Comparison of ENCODE assay signal across 10 cellular contexts in genomic region chr22:39472570-39473556, GRCh38. TPM values are rescaled to one million over a fixed set of nuclear protein-coding genes. Genes with fewer than 3 reads are reported as not detected.
DNase-seq lines count a peak whose midpoint lies in the region; ATAC-seq, FAIRE-seq and TF ChIP-seq lines count a peak whose summit lies in the region.
"Had no signal": no experiment of that assay in that cellular context is flagged by ENCODE, and none has a peak within 500 bp of the region (broad histone marks: within the 10 kb centered on the region; RNA-seq: fewer than 3 reads in every experiment).

No MANE protein-coding gene starts in this region.

- H3K27me3 ChIP-seq in layer of hippocampus (ENCODE audit: control insufficient read depth, insufficient read depth, low read length) = no peaks in the 10 kb centered on the region
- H3K27me3 ChIP-seq: SJCRH30 had no signal

- no peaks in the 10 kb centered on the region for H3K9me3 ChIP-seq in T-helper 17 cell (ENCODE audit: control insufficient read depth, low read length, poor library complexity, severe bottlenecking)
- H3K9me3 ChIP-seq: SJCRH30 had no signal

- peaks cover 2% of the 10 kb centered on the region for H3K36me3 Mint-ChIP-seq in activated CD8-positive, alpha-beta T cell treated with anti-CD3 and anti-CD28 coated beads, Interleukin-2, amount 10 ng/mL, durations not matched to agents 7 days and 5 days (ENCODE audit: low read depth)
- no peaks in the 10 kb centered on the region for H3K36me3 Mint-ChIP-seq in activated CD8-positive, alpha-beta T cell treated with anti-CD3 and anti-CD28 coated beads for 36 hours (ENCODE audit: low read depth)
- no peaks in the 10 kb centered on the region for H3K36me3 Mint-ChIP-seq in T-helper 17 cell (ENCODE audit: low read depth)
- H3K36me3 Mint-ChIP-seq in type B pancreatic cell = no peaks in the 10 kb centered on the region
- no peaks in the 10 kb centered on the region for H3K36me3 Mint-ChIP-seq in activated CD4-positive, alpha-beta memory T cell treated with anti-CD3 and anti-CD28 coated beads for 36 hours

- no peak for DNase-seq in activated CD8-positive, alpha-beta T cell treated with anti-CD3 and anti-CD28 coated beads, Interleukin-2, amount 10 ng/mL, durations not matched to agents 7 days and 5 days
- DNase-seq in activated CD8-positive, alpha-beta T cell treated with anti-CD3 and anti-CD28 coated beads for 36 hours = no peak
- no peak for DNase-seq in T-helper 17 cell
- no peak for DNase-seq in type B pancreatic cell (ENCODE audit: extremely low spot score, unreplicated experiment)
- no peak for DNase-seq in activated CD4-positive, alpha-beta memory T cell treated with anti-CD3 and anti-CD28 coated beads for 36 hours
- no peak for DNase-seq in DMS114 treated with DMSO at 0.1 percent for 48 hours (lab: John Stamatoyannopoulos, UW; ENCODE audit: unreplicated experiment)
- DNase-seq in frontal cortex (ENCODE audit: low spot score in 2 of 2) = no peak
- DNase-seq: SJCRH30; stimulated activated CD4-positive, alpha-beta T cell treated with anti-CD3 and anti-CD28 coated beads, Interleukin-4, amount 100 ng/mL, for 4 hours had no signal

- intact Hi-C loops in activated CD8-positive, alpha-beta T cell treated with anti-CD3 and anti-CD28 coated beads for 36 hours (cut with micrococcal nuclease) = no loop called here
- intact Hi-C loops in activated CD4-positive, alpha-beta memory T cell treated with anti-CD3 and anti-CD28 coated beads for 36 hours (cut with micrococcal nuclease) = no loop called here

- H3K27ac Mint-ChIP-seq in activated CD8-positive, alpha-beta T cell treated with anti-CD3 and anti-CD28 coated beads, Interleukin-2, amount 10 ng/mL, durations not matched to agents 7 days and 5 days = peak overlapping the region; percentile 32
- H3K27ac Mint-ChIP-seq in activated CD8-positive, alpha-beta T cell treated with anti-CD3 and anti-CD28 coated beads for 36 hours = no peak overlapping the region
- no peak overlapping the region for H3K27ac Mint-ChIP-seq in T-helper 17 cell
- H3K27ac Mint-ChIP-seq in type B pancreatic cell = peak overlapping the region; percentile 100
- H3K27ac Mint-ChIP-seq in activated CD4-positive, alpha-beta memory T cell treated with anti-CD3 and anti-CD28 coated beads for 36 hours = no peak overlapping the region

- H3K4me3 Mint-ChIP-seq in activated CD8-positive, alpha-beta T cell treated with anti-CD3 and anti-CD28 coated beads, Interleukin-2, amount 10 ng/mL, durations not matched to agents 7 days and 5 days = no peak overlapping the region
- H3K4me3 Mint-ChIP-seq in activated CD8-positive, alpha-beta T cell treated with anti-CD3 and anti-CD28 coated beads for 36 hours = no peak overlapping the region
- H3K4me3 Mint-ChIP-seq in T-helper 17 cell = no peak overlapping the region
- peak overlapping the region; percentile 89 for H3K4me3 Mint-ChIP-seq in type B pancreatic cell
- H3K4me3 Mint-ChIP-seq in activated CD4-positive, alpha-beta memory T cell treated with anti-CD3 and anti-CD28 coated beads for 36 hours = no peak overlapping the region

- H3K9me3 Mint-ChIP-seq in activated CD8-positive, alpha-beta T cell treated with anti-CD3 and anti-CD28 coated beads, Interleukin-2, amount 10 ng/mL, durations not matched to agents 7 days and 5 days (ENCODE audit: insufficient read depth) = no peaks in the 10 kb centered on the region
- no peaks in the 10 kb centered on the region for H3K9me3 Mint-ChIP-seq in activated CD8-positive, alpha-beta T cell treated with anti-CD3 and anti-CD28 coated beads for 36 hours
- no peaks in the 10 kb centered on the region for H3K9me3 Mint-ChIP-seq in type B pancreatic cell
- H3K9me3 Mint-ChIP-seq in activated CD4-positive, alpha-beta memory T cell treated with anti-CD3 and anti-CD28 coated beads for 36 hours = no peaks in the 10 kb centered on the region

- TF ChIP-seq CTCF in activated CD8-positive, alpha-beta T cell treated with anti-CD3 and anti-CD28 coated beads for 36 hours (IDR thresholded peaks at IDR 0.05) = no peak
- TF ChIP-seq CTCF in type B pancreatic cell (conservative IDR thresholded peaks at IDR 0.05) = no peak

- no peak for FAIRE-seq in frontal cortex (lab: Jason Lieb, UNC)

- no peak for ATAC-seq in activated CD8-positive, alpha-beta T cell treated with anti-CD3 and anti-CD28 coated beads, Interleukin-2, amount 10 ng/mL, durations not matched to agents 7 days and 5 days
- ATAC-seq in activated CD8-positive, alpha-beta T cell treated with anti-CD3 and anti-CD28 coated beads for 36 hours = no peak
- peak; percentile 22 for ATAC-seq in T-helper 17 cell

- peak overlapping the region; percentile 100 for H3K27ac ChIP-seq in layer of hippocampus (ENCODE audit: low read depth, low read length)
- H3K27ac ChIP-seq: SJCRH30 had no signal

- POLR2A ChIA-PET in activated CD8-positive, alpha-beta T cell treated with anti-CD3 and anti-CD28 coated beads, Interleukin-2, amount 10 ng/mL, durations not matched to agents 7 days and 5 days (lab: Charles Lee) = no interaction called here
- POLR2A ChIA-PET in activated CD8-positive, alpha-beta T cell treated with anti-CD3 and anti-CD28 coated beads for 36 hours (lab: Charles Lee) = interaction anchor here (0.6 to 1.0 kb wide), 2 partner anchors 37 to 46 kb away, joined by 3 to 7 read pairs; no protein-coding TSS in a partner anchor
- POLR2A ChIA-PET in activated CD4-positive, alpha-beta memory T cell treated with anti-CD3 and anti-CD28 coated beads for 36 hours (lab: Charles Lee) = no interaction called here

- H3K27me3 Mint-ChIP-seq in activated CD8-positive, alpha-beta T cell treated with anti-CD3 and anti-CD28 coated beads, Interleukin-2, amount 10 ng/mL, durations not matched to agents 7 days and 5 days (ENCODE audit: low read depth) = no peaks in the 10 kb centered on the region
- no peaks in the 10 kb centered on the region for H3K27me3 Mint-ChIP-seq in activated CD8-positive, alpha-beta T cell treated with anti-CD3 and anti-CD28 coated beads for 36 hours
- no peaks in the 10 kb centered on the region for H3K27me3 Mint-ChIP-seq in T-helper 17 cell
- no peaks in the 10 kb centered on the region for H3K27me3 Mint-ChIP-seq in type B pancreatic cell
- H3K27me3 Mint-ChIP-seq in activated CD4-positive, alpha-beta memory T cell treated with anti-CD3 and anti-CD28 coated beads for 36 hours = no peaks in the 10 kb centered on the region

- CTCF ChIA-PET in activated CD8-positive, alpha-beta T cell treated with anti-CD3 and anti-CD28 coated beads, Interleukin-2, amount 10 ng/mL, durations not matched to agents 7 days and 5 days (lab: Charles Lee) = no interaction called here
- CTCF ChIA-PET in activated CD8-positive, alpha-beta T cell treated with anti-CD3 and anti-CD28 coated beads for 36 hours (lab: Charles Lee) = interaction anchor here (1.2 kb wide), 1 partner anchor 10 kb away, joined by 3 read pairs; no protein-coding TSS in a partner anchor
- CTCF ChIA-PET in activated CD4-positive, alpha-beta memory T cell treated with anti-CD3 and anti-CD28 coated beads for 36 hours (lab: Charles Lee) = no interaction called here

- H3K4me1 Mint-ChIP-seq in activated CD8-positive, alpha-beta T cell treated with anti-CD3 and anti-CD28 coated beads, Interleukin-2, amount 10 ng/mL, durations not matched to agents 7 days and 5 days (ENCODE audit: low read depth) = peaks cover 29% of the 10 kb centered on the region
- peaks cover 13% of the 10 kb centered on the region for H3K4me1 Mint-ChIP-seq in activated CD8-positive, alpha-beta T cell treated with anti-CD3 and anti-CD28 coated beads for 36 hours (ENCODE audit: low read depth)
- H3K4me1 Mint-ChIP-seq in T-helper 17 cell (peaks cover 20% of the 10 kb centered on the region), type B pancreatic cell (ENCODE audit: unreplicated experiment) (peaks cover 50% of the 10 kb centered on the region)
- H3K4me1 Mint-ChIP-seq in activated CD4-positive, alpha-beta memory T cell treated with anti-CD3 and anti-CD28 coated beads for 36 hours (ENCODE audit: low read depth) = peaks cover 14% of the 10 kb centered on the region

RNA-seq across cellular contexts. Expression of gene MGAT3, which starts 16.1 kb away (rescaled TPM):
- 10 to 100 TPM in 1 of 2 experiments, 1 to 10 TPM in 1; 9.1 to 10.0 TPM for total RNA-seq in activated CD8-positive, alpha-beta T cell treated with anti-CD3 and anti-CD28 coated beads, Interleukin-2, amount 10 ng/mL, durations not matched to agents 7 days and 5 days
- 1 to 10 TPM in 1 of 2 experiments, under 1 TPM in 1; 0.90 to 1.9 TPM for total RNA-seq in activated CD8-positive, alpha-beta T cell treated with anti-CD3 and anti-CD28 coated beads for 36 hours
- total RNA-seq in T-helper 17 cell = under 1 TPM; 0.25 to 0.96 TPM
- total RNA-seq in type B pancreatic cell (ENCODE audit: low replicate concordance) = 47.0 and 115 TPM in 2 replicates
- total RNA-seq in activated CD4-positive, alpha-beta memory T cell treated with anti-CD3 and anti-CD28 coated beads for 36 hours = under 1 TPM in 1 of 2 experiments, not detected in 1; 0.05 TPM
- 19.2 TPM for total RNA-seq in frontal cortex
- total RNA-seq: SJCRH30 had no signal

RNA-seq across cellular contexts. Expression of gene MIEF1, which starts 29.2 kb away (rescaled TPM):
- total RNA-seq in activated CD8-positive, alpha-beta T cell treated with anti-CD3 and anti-CD28 coated beads, Interleukin-2, amount 10 ng/mL, durations not matched to agents 7 days and 5 days = 10 to 100 TPM; 37.9 to 38.2 TPM
- 10 to 100 TPM; 48.2 to 51.1 TPM for total RNA-seq in activated CD8-positive, alpha-beta T cell treated with anti-CD3 and anti-CD28 coated beads for 36 hours
- total RNA-seq in T-helper 17 cell (10 to 100 TPM; 16.9 to 22.7 TPM), type B pancreatic cell (ENCODE audit: low replicate concordance) (35.0 and 35.5 TPM in 2 replicates), frontal cortex (16.3 TPM)
- total RNA-seq in activated CD4-positive, alpha-beta memory T cell treated with anti-CD3 and anti-CD28 coated beads for 36 hours = 10 to 100 TPM; 40.3 to 43.1 TPM

RNA-seq across cellular contexts. Expression of gene ATF4, which starts 47.5 kb away (rescaled TPM):
- 100 to 1,000 TPM; 412 to 426 TPM for total RNA-seq in activated CD8-positive, alpha-beta T cell treated with anti-CD3 and anti-CD28 coated beads, Interleukin-2, amount 10 ng/mL, durations not matched to agents 7 days and 5 days
- total RNA-seq in activated CD8-positive, alpha-beta T cell treated with anti-CD3 and anti-CD28 coated beads for 36 hours = 100 to 1,000 TPM; 518 to 536 TPM
- total RNA-seq in T-helper 17 cell (100 to 1,000 TPM; 260 to 333 TPM), type B pancreatic cell (ENCODE audit: low replicate concordance) (315 and 398 TPM in 2 replicates), frontal cortex (92.9 TPM)
- 100 to 1,000 TPM; 437 to 455 TPM for total RNA-seq in activated CD4-positive, alpha-beta memory T cell treated with anti-CD3 and anti-CD28 coated beads for 36 hours

RNA-seq across cellular contexts. Expression of gene RPS19BP1, which starts 59.7 kb away (rescaled TPM):
- 10 to 100 TPM; 80.1 to 80.2 TPM for total RNA-seq in activated CD8-positive, alpha-beta T cell treated with anti-CD3 and anti-CD28 coated beads, Interleukin-2, amount 10 ng/mL, durations not matched to agents 7 days and 5 days
- 10 to 100 TPM; 68.5 to 71.7 TPM for total RNA-seq in activated CD8-positive, alpha-beta T cell treated with anti-CD3 and anti-CD28 coated beads for 36 hours
- total RNA-seq in T-helper 17 cell (10 to 100 TPM; 42.6 to 47.3 TPM), type B pancreatic cell (ENCODE audit: low replicate concordance) (52.3 and 59.1 TPM in 2 replicates), frontal cortex (19.6 TPM)
- total RNA-seq in activated CD4-positive, alpha-beta memory T cell treated with anti-CD3 and anti-CD28 coated beads for 36 hours = 10 to 100 TPM; 65.2 to 67.5 TPM

Comparison
In these comparisons a context has a peak if more than half of its experiments do, and no peak if none do; other contexts are left out.
1. H3K27ac Mint-ChIP-seq: peak in activated CD8-positive, alpha-beta T cell treated with anti-CD3 and anti-CD28 coated beads, Interleukin-2, amount 10 ng/mL, durations not matched to agents 7 days and 5 days (single experiment) and type B pancreatic cell (single experiment); none in activated CD8-positive, alpha-beta T cell treated with anti-CD3 and anti-CD28 coated beads for 36 hours (single experiment), T-helper 17 cell (single experiment) and activated CD4-positive, alpha-beta memory T cell treated with anti-CD3 and anti-CD28 coated beads for 36 hours (single experiment).